ENCODE assay signal across 8 cellular contexts in genomic region chr1:90114521-90115141, GRCh38.
DNase-seq lines count a peak whose midpoint lies in the region; ATAC-seq and TF ChIP-seq lines count a peak whose summit lies in the region.

No MANE protein-coding gene starts in this region.

- TF ChIP-seq CTCF in GM23338 (conservative IDR thresholded peaks at IDR 0.05; ENCODE audit: low read depth in 2 of 2) = peak; percentile 77 to 98
- peak in 2 of 3 experiments; percentile 69 to 78 for TF ChIP-seq CTCF in ascending aorta (IDR thresholded peaks at IDR 0.05)

- H3F3A ChIP-seq in GM23338 (replicated peaks; ENCODE audit: low read depth) = no peaks in the 10 kb centered on the region

- H3K4me2 ChIP-seq in GM23338 = no peak overlapping the region

- H3K27me3 ChIP-seq in GM23338 (ENCODE audit: insufficient read depth) (no peaks in the 10 kb centered on the region), ascending aorta (no peaks in the 10 kb centered on the region)

- no peak overlapping the region for H2AFZ ChIP-seq in GM23338

- H3K4me3 ChIP-seq in GM23338 (no peak overlapping the region), ascending aorta (no peak overlapping the region)

- no peaks in the 10 kb centered on the region for H3K36me3 Mint-ChIP-seq in GM23338 (ENCODE audit: low read depth)
- H3K36me3 Mint-ChIP-seq in activated T-cell treated with anti-CD3 and anti-CD28 coated beads, Interleukin-2, amount 50 U/mL, for 72 hours (ENCODE audit: insufficient read depth in 2 of 2) = no peaks in the 10 kb centered on the region

- H3K4me3 Mint-ChIP-seq in GM23338 = no peak overlapping the region
- H3K4me3 Mint-ChIP-seq in activated T-cell treated with anti-CD3 and anti-CD28 coated beads, Interleukin-2, amount 50 U/mL, for 72 hours = no peak overlapping the region

- intact Hi-C loops in ascending aorta (cut with DNase I) = loop anchor here (1.0 kb wide), 1 partner anchor 1051 kb away; no protein-coding TSS in a partner anchor

- no peaks in the 10 kb centered on the region for H3K9me2 ChIP-seq in GM23338 (ENCODE audit: insufficient read depth)

- no peaks in the 10 kb centered on the region for H3K9me3 ChIP-seq in ascending aorta

- no peaks in the 10 kb centered on the region for H3K36me3 ChIP-seq in GM23338 (ENCODE audit: insufficient read depth)
- no peaks in the 10 kb centered on the region for H3K36me3 ChIP-seq in ascending aorta

- H3K27ac ChIP-seq in GM23338 (ENCODE audit: low read depth) = no peak overlapping the region
- no peak overlapping the region for H3K27ac ChIP-seq in ascending aorta

- H3K4me1 Mint-ChIP-seq in GM23338 = no peaks in the 10 kb centered on the region
- no peaks in the 10 kb centered on the region for H3K4me1 Mint-ChIP-seq in activated T-cell treated with anti-CD3 and anti-CD28 coated beads, Interleukin-2, amount 50 U/mL, for 72 hours (ENCODE audit: low read depth)

- H3K79me2 ChIP-seq in GM23338 (replicated peaks; ENCODE audit: insufficient read depth) = no peaks in the 10 kb centered on the region

- peak; percentile 58 for DNase-seq in Ammon's horn (ENCODE audit: low spot score)
- DNase-seq in GM23338 (ENCODE audit: low spot score) = peak; percentile 83
- peak; percentile 75 for DNase-seq in NCI-H2227 treated with DMSO at 0.1 percent for 48 hours (lab: John Stamatoyannopoulos, UW)
- DNase-seq in ascending aorta (ENCODE audit: low spot score in 2 of 2) = no peak
- DNase-seq in kidney tubule cell (ENCODE audit: low spot score) = peak; percentile 60
- DNase-seq in activated T-cell treated with anti-CD3 and anti-CD28 coated beads, Interleukin-2, amount 50 U/mL, for 72 hours = no peak
- DNase-seq in UCSD-AML1 (lab: John Stamatoyannopoulos, UW; ENCODE audit: unreplicated experiment) = no peak

- no peak overlapping the region for H3K27ac Mint-ChIP-seq in GM23338
- no peak overlapping the region for H3K27ac Mint-ChIP-seq in activated T-cell treated with anti-CD3 and anti-CD28 coated beads, Interleukin-2, amount 50 U/mL, for 72 hours

- H3K27me3 Mint-ChIP-seq in GM23338 (ENCODE audit: insufficient read depth, low read depth, poor library complexity) = no peaks in the 10 kb centered on the region
- H3K27me3 Mint-ChIP-seq in activated T-cell treated with anti-CD3 and anti-CD28 coated beads, Interleukin-2, amount 50 U/mL, for 72 hours (ENCODE audit: low read depth) = peaks cover 20% of the 10 kb centered on the region

- ATAC-seq in GM23338 (peak; percentile 36; the same call in 1 of the 3 replicates), GM18511 (IDR thresholded peaks at IDR 0.05; ENCODE audit: unreplicated experiment) (no peak)
- no peak for ATAC-seq in activated T-cell treated with anti-CD3 and anti-CD28 coated beads, Interleukin-2, amount 50 U/mL, for 72 hours (replicated peaks in 1 of 2)

- no peaks in the 10 kb centered on the region; the same call in 2 of the 3 replicates for H3K9me3 Mint-ChIP-seq in GM23338
- no peaks in the 10 kb centered on the region for H3K9me3 Mint-ChIP-seq in activated T-cell treated with anti-CD3 and anti-CD28 coated beads, Interleukin-2, amount 50 U/mL, for 72 hours

- H3K4me1 ChIP-seq in GM23338 (ENCODE audit: insufficient read depth) = no peaks in the 10 kb centered on the region
- H3K4me1 ChIP-seq in ascending aorta = no peaks in the 10 kb centered on the region

- H4K20me1 ChIP-seq in GM23338 (replicated peaks; ENCODE audit: insufficient read depth) = no peaks in the 10 kb centered on the region

TF ChIP-seq in GM23338, 12 proteins besides CTCF, POLR2A, EP300 and RAD21 (continues in another document):
- TF ChIP-seq EZH2 (IDR thresholded peaks at IDR 0.05; ENCODE audit: low read depth, unreplicated experiment) (no peak), NANOG (IDR thresholded peaks at IDR 0.05; ENCODE audit: borderline replicate concordance) (no peak), EZH2phosphoT487 (IDR thresholded peaks at IDR 0.05; ENCODE audit: unreplicated experiment) (no peak), ZNF462 (CRISPR knock-in tag; IDR thresholded peaks at IDR 0.05) (no peak), STAT1 (IDR thresholded peaks at IDR 0.05; ENCODE audit: unreplicated experiment) (no peak), POLR2AphosphoS5 (IDR thresholded peaks at IDR 0.05; ENCODE audit: low read depth) (no peak), JUNB (IDR thresholded peaks at IDR 0.05; ENCODE audit: unreplicated experiment) (no peak), REST (IDR thresholded peaks at IDR 0.05; ENCODE audit: unreplicated experiment) (no peak), CREB1 (CRISPR knock-in tag; IDR thresholded peaks at IDR 0.05; ENCODE audit: low read depth) (no peak)

Comparison
In these comparisons a context has a peak if more than half of its experiments do, and no peak if none do; other contexts are left out.
1. DNase-seq: peak in Ammon's horn (single experiment), GM23338 (single experiment), NCI-H2227 treated with DMSO at 0.1 percent for 48 hours (single experiment) and kidney tubule cell (single experiment); none in ascending aorta (0 of 2), activated T-cell treated with anti-CD3 and anti-CD28 coated beads, Interleukin-2, amount 50 U/mL, for 72 hours (0 of 2) and UCSD-AML1 (single experiment).